ENCODE assay signal across 8 cellular contexts in genomic region chr12:42144424-42145196, GRCh38. TPM values are rescaled to one million over a fixed set of nuclear protein-coding genes. Genes with fewer than 3 reads are reported as not detected.
A peak's percentile ranks its signal among the peaks of the same experiment; 100 is the strongest.
DNase-seq lines count a peak whose midpoint lies in the region; ATAC-seq and TF ChIP-seq lines count a peak whose summit lies in the region.

GXYLT1 (minus strand) TSS chr12:42144874; CDS start chr12:42144646, 228 bp downstream.

- H3K27me3 ChIP-seq in esophagus muscularis mucosa = no peaks in the 10 kb centered on the region

- no peak for TF ChIP-seq EP300 in esophagus muscularis mucosa (IDR thresholded peaks at IDR 0.05)

- peak; percentile 92 for ATAC-seq in GM21619 (IDR thresholded peaks at IDR 0.05; ENCODE audit: unreplicated experiment)

- WGBS in esophagus muscularis mucosa = 1% methylated on average over 28 of the region's 104 CpGs

- TF ChIP-seq CTCF in esophagus muscularis mucosa (IDR thresholded peaks at IDR 0.05) = peak in 1 of 3 experiments; percentile 3

- DNase-seq in DMS153 treated with DMSO at 0.1 percent for 48 hours (lab: John Stamatoyannopoulos, UW; ENCODE audit: unreplicated experiment) = peak; percentile 74
- DNase-seq in Jurkat, Clone E6-1 (ENCODE audit: low read depth, low spot score) = peak; percentile 58
- peak; percentile 89 to 91 for DNase-seq in activated T-cell treated with anti-CD3 and anti-CD28 coated beads, Interleukin-2, amount 50 U/mL, for 48 hours
- peak; percentile 94 for DNase-seq in esophagus muscularis mucosa (ENCODE audit: extremely low spot score)
- DNase-seq in myocyte (ENCODE audit: low read depth) = peak; percentile 95
- DNase-seq in stimulated activated CD8-positive, alpha-beta memory T cell treated with anti-CD3 and anti-CD28 coated beads, Interleukin-7, amount 100 ng/mL, for 4 hours (ENCODE audit: low read depth in 2 of 2) = peak; percentile 41 to 79

- intact Hi-C loops in esophagus muscularis mucosa (cut with DNase I) = loop anchor here (2.0 to 5.0 kb wide), 2 partner anchors 94 to 183 kb away; partner anchors contain the start of genes PPHLN1, YAF2 and ZCRB1

- H3K4me1 ChIP-seq in esophagus muscularis mucosa = peaks cover 15 to 32% (median 24%) of the 10 kb centered on the region in 4 donors

- H3K36me3 ChIP-seq in esophagus muscularis mucosa = no peaks in the 10 kb centered on the region

- peak; percentile 32 for TF ChIP-seq POLR2A in esophagus muscularis mucosa (IDR thresholded peaks at IDR 0.05; ENCODE audit: low read depth)

- peak within 1 kb of the TSS; percentile 56 for H3K4me3 ChIP-seq in Jurkat, Clone E6-1 (ENCODE audit: low read length)
- peak within 1 kb of the TSS; percentile 78 to 89 (median 82) for H3K4me3 ChIP-seq in esophagus muscularis mucosa

- no peaks in the 10 kb centered on the region for H3K9me3 ChIP-seq in esophagus muscularis mucosa

- peak within 1 kb of the TSS; percentile 87 to 95 (median 90) for H3K27ac ChIP-seq in esophagus muscularis mucosa (replicated peaks in 1 of 4)

TF ChIP-seq in PFSK-1, 5 proteins besides CTCF, POLR2A, EP300 and RAD21:
- TF ChIP-seq REST (IDR thresholded peaks at IDR 0.05; ENCODE audit: insufficient read depth in 1 of 2, low read depth in 2 of 2, low read length in 2 of 2) (0 out of 4 replicates have a peak, but pooled peaks of 1 of the 2 experiments have one; percentile 19), SIN3A (IDR thresholded peaks at IDR 0.05; ENCODE audit: borderline replicate concordance, insufficient read depth, low read length) (no peak), TAF1 (IDR thresholded peaks at IDR 0.05; ENCODE audit: borderline replicate concordance, insufficient read depth, low read length) (peak; percentile 63; the same call in 1 of the 2 replicates), POLR2AphosphoS5 (IDR thresholded peaks at IDR 0.05; ENCODE audit: low read depth, low read length) (peak; percentile 73), FOXP2 (optimal IDR thresholded peaks at IDR 0.05; ENCODE audit: borderline replicate concordance, extremely low read depth, extremely low read length, insufficient read depth) (peak; percentile 91)

RNA-seq across cellular contexts. Expression of gene GXYLT1, which starts in this region (rescaled TPM):
- polyA plus RNA-seq in Jurkat, Clone E6-1 (2012; ENCODE audit: insufficient read depth, insufficient read length) = 10.1 TPM
- polyA plus RNA-seq in PFSK-1 (2012; ENCODE audit: insufficient read length, low read depth) = 5.3 TPM
- total RNA-seq in esophagus muscularis mucosa = 10 to 100 TPM in 3 of 4 donors, 1 to 10 TPM in 1; 9.7 to 13.7 (median 12.1) TPM
- 4.7 and 5.0 TPM in 2 replicates for total RNA-seq in myocyte
- 2.7 TPM for polyA plus RNA-seq in myocyte (2012)

Comparison
In these comparisons a context has a peak if more than half of its experiments do, and no peak if none do; other contexts are left out.
1. Peak in every context shown above with its lines: DNase-seq, ATAC-seq, H3K4me3 ChIP-seq and H3K27ac ChIP-seq.